1 cellular context compared by ENCODE assay signal in genomic region chr17:63830278-63830677, GRCh38.
TF ChIP-seq lines count a peak whose summit lies in the region.

No MANE protein-coding gene starts in this region.

TF ChIP-seq in HepG2, 621 proteins besides CTCF, POLR2A, EP300 and RAD21 (continues in another document):
- TF ChIP-seq ZSCAN20 (CRISPR knock-in tag; IDR thresholded peaks at IDR 0.05; ENCODE audit: borderline replicate concordance): no peak
- no peak for TF ChIP-seq ZNF878 (CRISPR knock-in tag; IDR thresholded peaks at IDR 0.05)
- no peak for TF ChIP-seq ZBTB40 (IDR thresholded peaks at IDR 0.05)
- no peak for TF ChIP-seq ZBTB40 (CRISPR knock-in tag; IDR thresholded peaks at IDR 0.05)
- TF ChIP-seq ZNF672 (CRISPR knock-in tag; IDR thresholded peaks at IDR 0.05): 0 out of 2 replicates have a peak, but pooled peaks have one; percentile 39
- TF ChIP-seq RBM22 (optimal IDR thresholded peaks at IDR 0.05; ENCODE audit: low read length): peak; percentile 29
- no peak for TF ChIP-seq ADNP (CRISPR knock-in tag; IDR thresholded peaks at IDR 0.05)
- TF ChIP-seq RAD51 (IDR thresholded peaks at IDR 0.05; ENCODE audit: borderline replicate concordance): no peak
- TF ChIP-seq ZNF816 (CRISPR knock-in tag; IDR thresholded peaks at IDR 0.05; ENCODE audit: borderline replicate concordance): no peak
- TF ChIP-seq KDM2A (CRISPR knock-in tag; IDR thresholded peaks at IDR 0.05; ENCODE audit: borderline replicate concordance, low read depth): 0 out of 2 replicates have a peak, but pooled peaks have one; percentile 12
- no peak for TF ChIP-seq ATF1 (CRISPR knock-in tag; IDR thresholded peaks at IDR 0.05)
- TF ChIP-seq LRRFIP1 (CRISPR knock-in tag; conservative IDR thresholded peaks at IDR 0.05): no peak
- TF ChIP-seq CERS6 (CRISPR knock-in tag; IDR thresholded peaks at IDR 0.05): no peak
- no peak for TF ChIP-seq ZNF275 (CRISPR knock-in tag; IDR thresholded peaks at IDR 0.05; ENCODE audit: borderline replicate concordance)
- no peak for TF ChIP-seq MAFG (CRISPR knock-in tag; IDR thresholded peaks at IDR 0.05)
- no peak for TF ChIP-seq GTF3A (CRISPR knock-in tag; conservative IDR thresholded peaks at IDR 0.05)
- peak; percentile 62; the same call in 1 of the 2 replicates for TF ChIP-seq POLR2G (IDR thresholded peaks at IDR 0.05; ENCODE audit: low read depth, low read length)
- no peak for TF ChIP-seq ZNF121 (CRISPR knock-in tag; IDR thresholded peaks at IDR 0.05)
- TF ChIP-seq AGO2 (optimal IDR thresholded peaks at IDR 0.05; ENCODE audit: low read depth, low read length): peak; percentile 10
- TF ChIP-seq RARG (CRISPR knock-in tag; IDR thresholded peaks at IDR 0.05; ENCODE audit: low read depth): no peak
- no peak for TF ChIP-seq KAT2B (IDR thresholded peaks at IDR 0.05; ENCODE audit: borderline replicate concordance, low read depth, low read length)
- TF ChIP-seq HNRNPLL (IDR thresholded peaks at IDR 0.05; ENCODE audit: low read depth, low read length, poor library complexity, severe bottlenecking): no peak
- TF ChIP-seq ZNF629 (CRISPR knock-in tag; conservative IDR thresholded peaks at IDR 0.05): no peak
- no peak for TF ChIP-seq ZNF850 (CRISPR knock-in tag; conservative IDR thresholded peaks at IDR 0.05)
- 0 out of 2 replicates have a peak, but pooled peaks have one; percentile 76 for TF ChIP-seq CAMTA2 (CRISPR knock-in tag; IDR thresholded peaks at IDR 0.05; ENCODE audit: borderline replicate concordance)
- no peak for TF ChIP-seq REST (IDR thresholded peaks at IDR 0.05; ENCODE audit: borderline replicate concordance in 1 of 2, low read depth in 1 of 2, low read length in 2 of 2)
- peak; percentile 14; the same call in 1 of the 2 replicates for TF ChIP-seq POLR2AphosphoS5 (IDR thresholded peaks at IDR 0.05; ENCODE audit: low read depth, low read length)
- no peak for TF ChIP-seq PBX3 (CRISPR knock-in tag; IDR thresholded peaks at IDR 0.05; ENCODE audit: borderline replicate concordance)
- TF ChIP-seq GMEB2 (CRISPR knock-in tag; IDR thresholded peaks at IDR 0.05; ENCODE audit: low read depth): no peak
- no peak for TF ChIP-seq ZNF776 (CRISPR knock-in tag; IDR thresholded peaks at IDR 0.05)
- TF ChIP-seq ZNF839 (CRISPR knock-in tag; IDR thresholded peaks at IDR 0.05; ENCODE audit: borderline replicate concordance): no peak
- no peak for TF ChIP-seq HDAC6 (IDR thresholded peaks at IDR 0.05; ENCODE audit: low read depth, low read length)
